In genomic region chr19:45886427-45887310, GRCh38 we compare ENCODE assay signal across 8 cellular contexts. TPM values are rescaled to one million over a fixed set of nuclear protein-coding genes. Genes with fewer than 3 reads are reported as not detected.
DNase-seq lines count a peak whose midpoint lies in the region; ATAC-seq and TF ChIP-seq lines count a peak whose summit lies in the region.

No MANE protein-coding gene starts in this region.

- peak; percentile 33 for ATAC-seq in HG03442 (IDR thresholded peaks at IDR 0.05; ENCODE audit: unreplicated experiment)

- H3K4me3 Mint-ChIP-seq in activated CD4-positive, alpha-beta T cell treated with anti-CD3 and anti-CD28 coated beads, Interleukin-2, amount 10 ng/mL, durations not matched to agents 24 days and 14 days, result peak overlapping the region; percentile 89

- no peak for TF ChIP-seq CTCF in coronary artery (IDR thresholded peaks at IDR 0.05)

- H3K9me3 Mint-ChIP-seq in activated CD4-positive, alpha-beta T cell treated with anti-CD3 and anti-CD28 coated beads, Interleukin-2, amount 10 ng/mL, durations not matched to agents 24 days and 14 days, result no peaks in the 10 kb centered on the region

- peak; percentile 74 to 76 for DNase-seq in AML-193 (lab: John Stamatoyannopoulos, UW)
- DNase-seq in GM19238 (ENCODE audit: insufficient read length, low spot score), result peak; percentile 96
- peak; percentile 67 to 94 for DNase-seq in NCI-H526 (lab: John Stamatoyannopoulos, UW)
- peak; percentile 96 for DNase-seq in activated CD4-positive, alpha-beta T cell treated with anti-CD3 and anti-CD28 coated beads, Interleukin-2, amount 10 ng/mL, durations not matched to agents 24 days and 14 days
- peak; percentile 93 for DNase-seq in coronary artery (ENCODE audit: low spot score)
- DNase-seq in left kidney (ENCODE audit: low read depth, low spot score), result peak; percentile 98
- peak; percentile 75 to 82 for DNase-seq in stimulated activated CD4-positive, alpha-beta T cell treated with anti-CD3 and anti-CD28 coated beads, Interleukin-1b, Interleukin-23, amount 100 ng/mL, for 4 hours (ENCODE audit: low read depth in 2 of 2)

- peak overlapping the region; percentile 73 to 93 for H3K27ac ChIP-seq in coronary artery

- intact Hi-C loops in activated CD4-positive, alpha-beta T cell treated with anti-CD3 and anti-CD28 coated beads, Interleukin-2, amount 10 ng/mL, durations not matched to agents 24 days and 14 days (cut with micrococcal nuclease), result loop anchor here (1.0 to 10.0 kb wide), 9 partner anchors 16 to 458 kb away; partner anchors contain the start of genes CCDC61, MYPOP, PPP5C and QPCTL

- H3K27ac Mint-ChIP-seq in activated CD4-positive, alpha-beta T cell treated with anti-CD3 and anti-CD28 coated beads, Interleukin-2, amount 10 ng/mL, durations not matched to agents 24 days and 14 days, result peak overlapping the region; percentile 93

- peak overlapping the region; percentile 86 for H3K4me3 ChIP-seq in coronary artery

- peaks cover 9% of the 10 kb centered on the region for H3K36me3 Mint-ChIP-seq in activated CD4-positive, alpha-beta T cell treated with anti-CD3 and anti-CD28 coated beads, Interleukin-2, amount 10 ng/mL, durations not matched to agents 24 days and 14 days (ENCODE audit: low read depth)

- H3K27me3 Mint-ChIP-seq in activated CD4-positive, alpha-beta T cell treated with anti-CD3 and anti-CD28 coated beads, Interleukin-2, amount 10 ng/mL, durations not matched to agents 24 days and 14 days, result no peaks in the 10 kb centered on the region

- H3K4me1 Mint-ChIP-seq in activated CD4-positive, alpha-beta T cell treated with anti-CD3 and anti-CD28 coated beads, Interleukin-2, amount 10 ng/mL, durations not matched to agents 24 days and 14 days, result peaks cover 17% of the 10 kb centered on the region

RNA-seq across cellular contexts. Expression of gene IRF2BP1, which starts 0.7 kb away (rescaled TPM):
- 18.5 and 18.9 TPM in 2 replicates for total RNA-seq in activated CD4-positive, alpha-beta T cell treated with anti-CD3 and anti-CD28 coated beads, Interleukin-2, amount 10 ng/mL, durations not matched to agents 24 days and 14 days

RNA-seq across cellular contexts. Expression of gene MYPOP, which starts 15.7 kb away (rescaled TPM):
- total RNA-seq in activated CD4-positive, alpha-beta T cell treated with anti-CD3 and anti-CD28 coated beads, Interleukin-2, amount 10 ng/mL, durations not matched to agents 24 days and 14 days, result 5.5 and 5.9 TPM in 2 replicates

RNA-seq across cellular contexts. Expression of gene FOXA3, which starts 22.5 kb away (rescaled TPM):
- total RNA-seq in activated CD4-positive, alpha-beta T cell treated with anti-CD3 and anti-CD28 coated beads, Interleukin-2, amount 10 ng/mL, durations not matched to agents 24 days and 14 days, result 0.23 TPM in 1 of 2 replicates, not detected in the other

RNA-seq across cellular contexts. Expression of gene SYMPK, which starts 23.7 kb away (rescaled TPM):
- 124 and 131 TPM in 2 replicates for total RNA-seq in activated CD4-positive, alpha-beta T cell treated with anti-CD3 and anti-CD28 coated beads, Interleukin-2, amount 10 ng/mL, durations not matched to agents 24 days and 14 days

RNA-seq across cellular contexts. Expression of gene NANOS2, which starts 27.9 kb away (rescaled TPM):
- total RNA-seq in activated CD4-positive, alpha-beta T cell treated with anti-CD3 and anti-CD28 coated beads, Interleukin-2, amount 10 ng/mL, durations not matched to agents 24 days and 14 days, result not detected in 2 replicates

Comparison
In these comparisons a context has a peak if more than half of its experiments do, and no peak if none do; other contexts are left out.
1. Peak in every context shown above with its lines: DNase-seq, ATAC-seq, H3K4me3 ChIP-seq and H3K27ac ChIP-seq.